In the genomic region with DNA sequence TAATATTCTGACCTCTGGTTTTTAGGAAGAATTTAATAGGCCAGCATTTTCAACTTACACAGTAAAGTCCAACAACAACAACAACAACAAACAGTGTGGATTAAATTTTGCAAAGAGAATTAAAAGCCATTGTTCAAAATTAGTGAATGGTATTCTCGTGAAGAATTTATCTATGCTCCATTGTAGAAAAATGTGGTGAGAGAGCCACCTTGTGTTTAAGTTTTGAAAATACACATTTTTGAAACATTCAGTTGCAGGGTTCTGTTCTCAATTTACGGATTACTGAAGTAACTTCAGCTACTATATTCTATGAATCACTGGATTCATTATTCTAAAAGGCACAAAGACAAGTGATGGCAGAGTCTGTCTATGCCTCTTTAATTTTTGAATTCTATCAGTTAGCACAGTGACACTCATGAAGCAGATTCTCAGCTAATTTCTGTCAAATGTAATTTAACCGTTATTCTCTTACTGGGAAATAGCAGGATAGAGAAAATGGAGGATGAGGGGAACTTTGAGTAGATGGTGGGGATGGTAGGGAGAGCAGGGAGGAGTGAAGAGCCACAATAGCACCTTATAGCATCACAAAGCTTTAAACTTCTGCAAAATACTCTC, we compare ENCODE assay signal across 9 cellular contexts. TPM values are rescaled to one million over a fixed set of nuclear protein-coding genes. Genes with fewer than 3 reads are reported as not detected.
A peak's percentile ranks its signal among the peaks of the same experiment; 100 is the strongest.
DNase-seq lines count a peak whose midpoint lies in the region; ATAC-seq, FAIRE-seq and TF ChIP-seq lines count a peak whose summit lies in the region.
"Had no signal": no experiment of that assay in that cellular context is flagged by ENCODE, and none has a peak within 500 bp of the region (broad histone marks: within the 10 kb centered on the region; RNA-seq: fewer than 3 reads in every experiment).

No MANE protein-coding gene starts in this region.

- H3K36me3 ChIP-seq in K562 (ENCODE audit: control insufficient read depth, insufficient read depth, low read length) = no peaks in the 10 kb centered on the region

- no peak overlapping the region for H3K27ac ChIP-seq in K562 (ENCODE audit: extremely low read depth, low read depth, low read length)

- H3K27me3 ChIP-seq in K562 (ENCODE audit: control insufficient read depth in 2 of 2, insufficient read depth in 2 of 2, low read length in 2 of 2) = no peaks in the 10 kb centered on the region

- no TSS peak for BruUV-seq in K562 (replicated peaks; lab: Mats Ljungman, UMichigan)

- intact Hi-C loops in K562 (cut with micrococcal nuclease) = loop anchor here (1.0 to 5.0 kb wide), 6 partner anchors 122 to 911 kb away; no protein-coding TSS in a partner anchor

- FAIRE-seq in K562 (lab: Jason Lieb, UNC) = peak; percentile 74

- peak; percentile 53 for ATAC-seq in GM18498 (IDR thresholded peaks at IDR 0.05; ENCODE audit: unreplicated experiment)
- peak; percentile 81 for ATAC-seq in K562
- ATAC-seq in GM19467 (IDR thresholded peaks at IDR 0.05; ENCODE audit: unreplicated experiment) = no peak
- no peak for ATAC-seq in GM21619 (IDR thresholded peaks at IDR 0.05; ENCODE audit: unreplicated experiment)
- no peak for ATAC-seq in HG02610 (IDR thresholded peaks at IDR 0.05; ENCODE audit: unreplicated experiment)

- H3K9me3 ChIP-seq in K562 (replicated peaks; ENCODE audit: control insufficient read depth, insufficient read depth, low read depth, low read length) = no peaks in the 10 kb centered on the region

- H4K20me1 ChIP-seq in K562 (replicated peaks; ENCODE audit: control insufficient read depth, insufficient read depth, low read length) = no peaks in the 10 kb centered on the region

- no peaks in the 10 kb centered on the region for H3K79me2 ChIP-seq in K562 (ENCODE audit: control insufficient read depth, insufficient read depth, low read length)

- 27% methylated on average over 3 of the region's 3 CpGs for WGBS in K562 (ENCODE audit: insufficient coverage, low coverage, missing lambda C conversion rate)

- TF ChIP-seq CTCF in AG09309 (IDR thresholded peaks at IDR 0.05; ENCODE audit: control insufficient read depth, insufficient read depth, low read depth, low read length, missing control alignments) (peak; percentile 23), K562 (IDR thresholded peaks at IDR 0.05 in 2 of 3, conservative IDR thresholded peaks at IDR 0.05 in 1 of 3; ENCODE audit: insufficient read depth in 2 of 3, low read depth in 1 of 3, low read length in 3 of 3) (peak; percentile 40 to 79 (median 46); a peak in 3 of 6 replicates)

- H3K4me2 ChIP-seq in K562 (ENCODE audit: insufficient read depth, low read length) = no peak overlapping the region

- CTCF ChIA-PET in K562 (lab: Yijun Ruan, JAX; ENCODE audit: low intra/inter-chr PET ratio) = interaction anchor here (0.9 to 2.3 kb wide), 4 partner anchors 121 to 911 kb away, joined by 3 to 10 read pairs (median 6); no protein-coding TSS in a partner anchor

- peak; percentile 90 to 91 for TF ChIP-seq RAD21 in K562 (CRISPR knock-in tag; conservative IDR thresholded peaks at IDR 0.05 in 1 of 2, IDR thresholded peaks at IDR 0.05 in 1 of 2)

- no peaks in the 10 kb centered on the region for H3K9me1 ChIP-seq in K562 (ENCODE audit: control insufficient read depth, insufficient read depth, low read length)

- no peaks in the 10 kb centered on the region for H3K4me1 ChIP-seq in K562 (replicated peaks in 1 of 2; ENCODE audit: control insufficient read depth in 2 of 2, insufficient read depth in 2 of 2, low read length in 2 of 2)

- POLR2A ChIA-PET in K562 (lab: Yijun Ruan, JAX) = no interaction called here

- no peak overlapping the region for H3K4me3 ChIP-seq in AG09309 (ENCODE audit: control insufficient read depth, low read depth, low read length)
- no peak overlapping the region for H3K4me3 ChIP-seq in K562

- no peak for DNase-seq in AG09309 (ENCODE audit: low read depth)
- peak; percentile 11 for DNase-seq in NCI-H1694 (lab: John Stamatoyannopoulos, UW)
- DNase-seq in K562 (ENCODE audit: extremely low read depth in 1 of 4, low spot score in 3 of 4) = peak in 3 of 4 experiments; percentile 13 to 51 (median 26)
- peak; percentile 56 for DNase-seq in left kidney (ENCODE audit: low read depth, low spot score)
- DNase-seq: stimulated activated naive B cell treated with anti-CD40 and anti-IgM and Interleukin-4, amounts not matched to agents 10 μg/mL and 1 μg/mL and 100 μg/mL, for 72 hours had no signal

- in situ Hi-C loops in K562 (cut with MboI) = loop anchor here (25.0 kb wide), 1 partner anchor 905 kb away; a partner anchor contains a TSS

- no peak overlapping the region for H3K9ac ChIP-seq in K562 (ENCODE audit: insufficient read depth in 1 of 2, low read depth in 2 of 2, low read length in 2 of 2)

- no peak overlapping the region for H2AFZ ChIP-seq in K562 (ENCODE audit: low read depth, low read length)

- TF ChIP-seq EP300 in K562 (IDR thresholded peaks at IDR 0.05; ENCODE audit: low read length) = no peak

- TF ChIP-seq POLR2A in K562 (conservative IDR thresholded peaks at IDR 0.05) = no peak

TF ChIP-seq in K562, 482 proteins besides CTCF, POLR2A, EP300 and RAD21 (continues in another document):
- TF ChIP-seq, protein P1, sequence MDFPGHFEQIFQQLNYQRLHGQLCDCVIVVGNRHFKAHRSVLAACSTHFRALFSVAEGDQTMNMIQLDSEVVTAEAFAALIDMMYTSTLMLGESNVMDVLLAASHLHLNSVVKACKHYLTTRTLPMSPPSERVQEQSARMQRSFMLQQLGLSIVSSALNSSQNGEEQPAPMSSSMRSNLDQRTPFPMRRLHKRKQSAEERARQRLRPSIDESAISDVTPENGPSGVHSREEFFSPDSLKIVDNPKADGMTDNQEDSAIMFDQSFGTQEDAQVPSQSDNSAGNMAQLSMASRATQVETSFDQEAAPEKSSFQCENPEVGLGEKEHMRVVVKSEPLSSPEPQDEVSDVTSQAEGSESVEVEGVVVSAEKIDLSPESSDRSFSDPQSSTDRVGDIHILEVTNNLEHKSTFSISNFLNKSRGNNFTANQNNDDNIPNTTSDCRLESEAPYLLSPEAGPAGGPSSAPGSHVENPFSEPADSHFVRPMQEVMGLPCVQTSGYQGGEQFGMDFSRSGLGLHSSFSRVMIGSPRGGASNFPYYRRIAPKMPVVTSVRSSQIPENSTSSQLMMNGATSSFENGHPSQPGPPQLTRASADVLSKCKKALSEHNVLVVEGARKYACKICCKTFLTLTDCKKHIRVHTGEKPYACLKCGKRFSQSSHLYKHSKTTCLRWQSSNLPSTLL (IDR thresholded peaks at IDR 0.05) = no peak
- TF ChIP-seq U2AF1 (optimal IDR thresholded peaks at IDR 0.05; ENCODE audit: low read depth, low read length) (no peak), ZBTB8A (IDR thresholded peaks at IDR 0.05; ENCODE audit: partially characterized antibody) (no peak), DDX20 (tag; IDR thresholded peaks at IDR 0.05; ENCODE audit: low read depth) (no peak), SMC3 (conservative IDR thresholded peaks at IDR 0.05; ENCODE audit: insufficient read depth, low read depth, low read length) (peak; percentile 75), MAFF (IDR thresholded peaks at IDR 0.05; ENCODE audit: low read length) (no peak), NELFE (IDR thresholded peaks at IDR 0.05; ENCODE audit: insufficient read depth, insufficient read length) (no peak), FOXJ3 (CRISPR knock-in tag; IDR thresholded peaks at IDR 0.05) (no peak), PHF8 (IDR thresholded peaks at IDR 0.05; ENCODE audit: borderline replicate concordance, low read length) (no peak), CHCHD3 (CRISPR knock-in tag; IDR thresholded peaks at IDR 0.05) (no peak), POLR2G (IDR thresholded peaks at IDR 0.05; ENCODE audit: low read depth, low read length) (no peak)

RNA-seq across cellular contexts. Expression of a gene that starts 11.0 kb away (rescaled TPM):
- 0.39 and 2.3 TPM in 2 replicates for total RNA-seq in K562 (2011; cell fraction: chromatin; rRNA removed; ENCODE audit: low replicate concordance)
- 0.50 and 0.66 TPM in 2 replicates for total RNA-seq in K562 (2011; cell fraction: nucleolus; rRNA removed)
- 1.2 and 2.2 TPM in 2 replicates for total RNA-seq in K562 (2011; cell fraction: nucleoplasm; rRNA removed)
- total RNA-seq in K562 (2014; rRNA removed) (3.0 and 3.6 TPM in 2 replicates), K562 (2014; rRNA removed; fragmentation: Illumina TruSeq; extraction: Trizol) (7.3 and 7.8 TPM in 2 replicates), K562 (2015; rRNA removed; fragmentation: Illumina TruSeq; extraction: Trizol) (3.8 and 4.5 TPM in 2 replicates), K562 (2021) (4.7 and 5.1 TPM in 2 replicates)
- polyA plus RNA-seq in K562 (2011; rRNA removed) (1.3 and 2.5 TPM in 2 replicates), K562 (2014; fragmentation: Illumina TruSeq; extraction: Trizol) (5.4 and 6.7 TPM in 2 replicates), K562 (2014; fragmentation: Nextera tagmentation; extraction: Ambion mirVana) (10 to 100 TPM; 11.0 to 11.6 TPM), K562 (2014; rRNA removed) (3.9 and 4.0 TPM in 2 replicates)
- polyA plus RNA-seq in K562 (2011; cell fraction: cytosol; rRNA removed) = 0.44 and 0.48 TPM in 2 replicates
- 0.34 and 0.57 TPM in 2 replicates for polyA plus RNA-seq in K562 (2011; cell fraction: nucleus; rRNA removed)
- 7.2 and 11.7 TPM in 2 replicates for polyA plus RNA-seq in K562 (2012)
- 1.0 and 1.4 TPM in 2 replicates for polyA minus RNA-seq in K562 (2011; rRNA and poly(A)+ RNA removed)
- 0.38 TPM in 1 of 2 replicates, not detected in the other for polyA minus RNA-seq in K562 (2011; cell fraction: cytosol; rRNA and poly(A)+ RNA removed)
- 0.67 TPM in 2 replicates for polyA minus RNA-seq in K562 (2011; cell fraction: nucleus; rRNA and poly(A)+ RNA removed)

RNA-seq across cellular contexts. Expression of a gene that starts 44.1 kb away (rescaled TPM):
- total RNA-seq in K562 (2011; cell fraction: chromatin; rRNA removed; ENCODE audit: low replicate concordance) = 2.3 and 8.7 TPM in 2 replicates
- total RNA-seq in K562 (2011; cell fraction: nucleolus; rRNA removed) = 0.67 and 3.2 TPM in 2 replicates
- total RNA-seq in K562 (2011; cell fraction: nucleoplasm; rRNA removed) = 4.3 and 4.7 TPM in 2 replicates
- total RNA-seq in K562 (2014; rRNA removed) (3.3 and 5.6 TPM in 2 replicates), K562 (2014; rRNA removed; fragmentation: Illumina TruSeq; extraction: Trizol) (4.2 and 4.5 TPM in 2 replicates), K562 (2015; rRNA removed; fragmentation: Illumina TruSeq; extraction: Trizol) (5.2 and 6.3 TPM in 2 replicates), K562 (2021) (6.0 and 6.2 TPM in 2 replicates)
- polyA plus RNA-seq in K562 (2011; rRNA removed) (3.2 and 4.3 TPM in 2 replicates), K562 (2014; fragmentation: Illumina TruSeq; extraction: Trizol) (4.5 TPM in 2 replicates), K562 (2014; fragmentation: Nextera tagmentation; extraction: Ambion mirVana) (1 to 10 TPM; 4.4 to 5.8 TPM), K562 (2014; rRNA removed) (3.9 and 5.6 TPM in 2 replicates)
- 2.1 and 2.5 TPM in 2 replicates for polyA plus RNA-seq in K562 (2011; cell fraction: cytosol; rRNA removed)
- 1.9 and 2.5 TPM in 2 replicates for polyA plus RNA-seq in K562 (2011; cell fraction: nucleus; rRNA removed)
- 5.5 and 10.3 TPM in 2 replicates for polyA plus RNA-seq in K562 (2012)
- polyA minus RNA-seq in K562 (2011; rRNA and poly(A)+ RNA removed) = 1.8 and 3.9 TPM in 2 replicates
- 1.2 and 4.0 TPM in 2 replicates for polyA minus RNA-seq in K562 (2011; cell fraction: cytosol; rRNA and poly(A)+ RNA removed)
- 1.5 and 3.6 TPM in 2 replicates for polyA minus RNA-seq in K562 (2011; cell fraction: nucleus; rRNA and poly(A)+ RNA removed)

Comparison
In these comparisons a context has a peak if more than half of its experiments do, and no peak if none do; other contexts are left out.
1. ATAC-seq: peak in GM18498 (single experiment) and K562 (single experiment); none in GM19467 (single experiment), GM21619 (single experiment) and HG02610 (single experiment).